Comparison of ENCODE assay signal across 31 cellular contexts in genomic region chr9:36750630-36751029, GRCh38.
DNase-seq lines count a peak whose midpoint lies in the region; ATAC-seq and TF ChIP-seq lines count a peak whose summit lies in the region.
"Had no signal": no experiment of that assay in that cellular context is flagged by ENCODE, and none has a peak within 500 bp of the region (broad histone marks: within the 10 kb centered on the region; RNA-seq: fewer than 3 reads in every experiment).

No MANE protein-coding gene starts in this region.

- H3K27ac ChIP-seq in left lung (no peak overlapping the region), lower lobe of right lung (no peak overlapping the region), upper lobe of right lung (no peak overlapping the region)
- H3K27ac ChIP-seq: 22Rv1; A549; BLaER1; BLaER1 treated with 17β-estradiol and CSF1 and Interleukin-3, amounts not matched to agents 10 nM and 100 nM; C4-2B had no signal

- H3K4me3 ChIP-seq in left lung = no peak overlapping the region
- H3K4me3 ChIP-seq in lower lobe of right lung = no peak overlapping the region
- H3K4me3 ChIP-seq in upper lobe of right lung = no peak overlapping the region
- H3K4me3 ChIP-seq: A549; BLaER1; BLaER1 treated with 17β-estradiol and CSF1 and Interleukin-3, amounts not matched to agents 10 nM and 100 nM had no signal

- H3K36me3 ChIP-seq in left lung = no peaks in the 10 kb centered on the region
- no peaks in the 10 kb centered on the region for H3K36me3 ChIP-seq in lower lobe of right lung
- H3K36me3 ChIP-seq in upper lobe of right lung = no peaks in the 10 kb centered on the region
- H3K36me3 ChIP-seq: BE2C; BLaER1; BLaER1 treated with 17β-estradiol and CSF1 and Interleukin-3, amounts not matched to agents 10 nM and 100 nM had no signal

- H3K4me1 ChIP-seq in left lung = peaks cover 0 to 5% of the 10 kb centered on the region in 2 donors
- no peaks in the 10 kb centered on the region for H3K4me1 ChIP-seq in lower lobe of right lung
- no peaks in the 10 kb centered on the region for H3K4me1 ChIP-seq in upper lobe of right lung
- H3K4me1 ChIP-seq: A549, BE2C, Caco-2 had no signal

- DNase-seq in left lung (no peak), lower lobe of right lung (no peak), upper lobe of right lung (no peak), NCI-H187 treated with DMSO at 0.1 percent for 48 hours (lab: John Stamatoyannopoulos, UW) (no peak), NCI-H2107 treated with DMSO at 0.1 percent for 48 hours (lab: John Stamatoyannopoulos, UW; ENCODE audit: unreplicated experiment) (no peak)
- DNase-seq in activated CD4-positive, CD25-positive, alpha-beta regulatory T cell treated with anti-CD3 and anti-CD28 coated beads, Interleukin-2, amount 50 U/mL, for 72 hours = no peak
- DNase-seq: 8988T; ACHN; AML-193; BE2C; C1 segment of cervical spinal cord; Caco-2; Calu3; CD4-positive, alpha-beta memory T cell; CD4-positive, alpha-beta T cell; CD4-positive, CD25-positive, alpha-beta regulatory T cell; CD8-positive, alpha-beta memory T cell; CD8-positive, alpha-beta T cell; COR-L47; DMS 273 treated with DMSO at 0.1 percent for 48 hours; DMS153; DMS53; DMS79; DMS79 treated with DMSO at 0.1 percent for 48 hours; DND-41; EL had no signal

- H3K9me3 ChIP-seq in left lung (no peaks in the 10 kb centered on the region), lower lobe of right lung (no peaks in the 10 kb centered on the region), upper lobe of right lung (no peaks in the 10 kb centered on the region)
- H3K9me3 ChIP-seq: A549; BE2C; BLaER1; BLaER1 treated with 17β-estradiol and CSF1 and Interleukin-3, amounts not matched to agents 10 nM and 100 nM; Caco-2 had no signal

- TF ChIP-seq CTCF in left lung (IDR thresholded peaks at IDR 0.05) (no peak), lower lobe of right lung (IDR thresholded peaks at IDR 0.05) (no peak), upper lobe of right lung (IDR thresholded peaks at IDR 0.05) (no peak)

- ATAC-seq in left lung (peak; percentile 77), lower lobe of right lung (peak; percentile 49 to 55), upper lobe of right lung (peak; percentile 62)
- ATAC-seq: A549; CD8-positive, alpha-beta T cell had no signal

- H3K27me3 ChIP-seq in left lung (peaks cover 0 to 55% of the 10 kb centered on the region in 2 donors), lower lobe of right lung (ENCODE audit: low read depth) (peaks cover 12% of the 10 kb centered on the region), upper lobe of right lung (peaks cover 11% of the 10 kb centered on the region)
- H3K27me3 ChIP-seq: BE2C; BLaER1; BLaER1 treated with 17β-estradiol and CSF1 and Interleukin-3, amounts not matched to agents 10 nM and 100 nM had no signal

- intact Hi-C loops in left lung (cut with DNase I) = no loop called here
- intact Hi-C loops in lower lobe of right lung (cut with DNase I) = no loop called here
- intact Hi-C loops in upper lobe of right lung (cut with DNase I) = no loop called here
